ENCODE assay signal across 21 cellular contexts in genomic region chr2:156797832-156798231, GRCh38.
"Had no signal": no experiment of that assay in that cellular context is flagged by ENCODE, and none has a peak within 500 bp of the region (broad histone marks: within the 10 kb centered on the region; RNA-seq: fewer than 3 reads in every experiment).

No MANE protein-coding gene starts in this region.

- DNase-seq: activated CD4-positive, alpha-beta memory T cell treated with anti-CD3 and anti-CD28 coated beads, Interleukin-2, amount 10 ng/mL, durations not matched to agents 7 days and 5 days; activated CD4-positive, alpha-beta T cell treated with anti-CD3 and anti-CD28 coated beads for 4 hours; activated effector memory CD4-positive, alpha-beta T cell treated with Interleukin-2 at 50 U/mL for 16 hours; activated naive CD4-positive, alpha-beta T cell treated with anti-CD3 and anti-CD28 coated beads, Interleukin-2, amount 50 U/mL, for 16 hours; activated T-cell treated with anti-CD3 and anti-CD28 coated beads, Interleukin-2, amount 50 U/mL, for 4 hours; adrenal gland; dermis blood vessel endothelial cell; gastrocnemius medialis; heart right ventricle; left colon; nephron progenitor cell; occipital lobe; stimulated activated CD4-positive, alpha-beta T cell treated with anti-CD3 and anti-CD28 coated beads, Interleukin-2, amount 100 ng/mL, for 48 hours; substantia nigra; T1000; transverse colon had no signal

- ATAC-seq: activated T-cell treated with anti-CD3 and anti-CD28 coated beads, Interleukin-2, amount 50 U/mL, for 4 hours; gastrocnemius medialis; heart right ventricle; left colon; stimulated activated memory B cell treated with anti-CD40 and anti-IgM and Interleukin-4, amounts not matched to agents 10 μg/mL and 1 μg/mL and 100 μg/mL, for 72 hours; WTC11 had no signal

- H3K36me3 ChIP-seq: adrenal gland, gastrocnemius medialis, heart right ventricle, right atrium auricular region, transverse colon had no signal

- H3K27me3 ChIP-seq: adrenal gland, gastrocnemius medialis, right atrium auricular region, transverse colon had no signal

- H3K27ac ChIP-seq: adrenal gland, epithelial cell of prostate, gastrocnemius medialis, heart right ventricle, right atrium auricular region, transverse colon had no signal

- H3K4me3 ChIP-seq: adrenal gland, gastrocnemius medialis, heart right ventricle, lung, right atrium auricular region, transverse colon had no signal

- H3K9me3 ChIP-seq: adrenal gland, gastrocnemius medialis, heart right ventricle, right atrium auricular region, transverse colon had no signal
